Comparison of ENCODE assay signal across 1 cellular context in the genomic region with DNA sequence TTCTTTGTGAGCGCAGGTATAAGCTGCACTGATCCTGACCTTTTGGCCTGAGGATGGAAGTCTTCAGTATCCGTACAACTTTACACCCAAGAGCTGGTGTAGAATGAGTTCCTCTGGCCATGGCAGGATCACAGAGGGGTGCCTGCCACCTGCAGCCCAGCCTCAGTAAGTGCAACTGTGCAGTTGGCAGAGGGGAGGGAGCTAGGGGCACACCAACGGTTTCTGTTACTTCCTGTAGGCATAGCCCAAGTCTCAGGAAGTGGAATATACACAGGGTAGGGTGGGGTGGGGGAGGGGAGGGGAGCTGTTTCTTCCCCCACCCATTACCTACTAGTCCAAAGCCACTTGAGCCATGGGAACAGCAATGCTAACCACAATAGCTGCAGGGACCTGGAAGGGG.
TF ChIP-seq lines count a peak whose summit lies in the region.

No MANE protein-coding gene starts in this region.

TF ChIP-seq in H1, 55 proteins besides CTCF, POLR2A, EP300 and RAD21 (continued from another document):
- TF ChIP-seq EGR1 (IDR thresholded peaks at IDR 0.05; ENCODE audit: borderline replicate concordance, low read depth, low read length), result no peak
- no peak for TF ChIP-seq TEAD4 (IDR thresholded peaks at IDR 0.05; ENCODE audit: low read depth, low read length)
- TF ChIP-seq SIN3A (conservative IDR thresholded peaks at IDR 0.05 in 1 of 2, IDR thresholded peaks at IDR 0.05 in 1 of 2; ENCODE audit: low read depth in 1 of 2, low read length in 2 of 2), result no peak
- TF ChIP-seq POU5F1 (IDR thresholded peaks at IDR 0.05; ENCODE audit: low read depth, low read length), result no peak
- no peak for TF ChIP-seq CREB1 (IDR thresholded peaks at IDR 0.05)
- TF ChIP-seq HDAC6 (IDR thresholded peaks at IDR 0.05; ENCODE audit: low read depth, low read length), result no peak
- no peak for TF ChIP-seq KDM1A (IDR thresholded peaks at IDR 0.05; ENCODE audit: borderline replicate concordance, low read length)
- no peak for TF ChIP-seq SP1 (IDR thresholded peaks at IDR 0.05; ENCODE audit: low read depth, low read length)
- TF ChIP-seq KDM4A (IDR thresholded peaks at IDR 0.05; ENCODE audit: low read depth, low read length, severe bottlenecking), result no peak
- no peak for TF ChIP-seq RXRA (IDR thresholded peaks at IDR 0.05; ENCODE audit: insufficient read depth, low read depth, low read length)
- TF ChIP-seq POLR2AphosphoS5 (IDR thresholded peaks at IDR 0.05; ENCODE audit: low read depth, low read length), result no peak
- no peak for TF ChIP-seq JUN (IDR thresholded peaks at IDR 0.05; ENCODE audit: low read depth, low read length)
- TF ChIP-seq CHD2 (IDR thresholded peaks at IDR 0.05; ENCODE audit: low read length), result no peak
